In genomic region chr1:59098668-59099067, GRCh38 we compare ENCODE assay signal across 1 cellular context.
TF ChIP-seq lines count a peak whose summit lies in the region.

No MANE protein-coding gene starts in this region.

TF ChIP-seq in H1, 55 proteins besides CTCF, POLR2A, EP300 and RAD21 (continued from another document):
- no peak for TF ChIP-seq KDM4A (IDR thresholded peaks at IDR 0.05; ENCODE audit: low read depth, low read length, severe bottlenecking)
- TF ChIP-seq, protein P1, sequence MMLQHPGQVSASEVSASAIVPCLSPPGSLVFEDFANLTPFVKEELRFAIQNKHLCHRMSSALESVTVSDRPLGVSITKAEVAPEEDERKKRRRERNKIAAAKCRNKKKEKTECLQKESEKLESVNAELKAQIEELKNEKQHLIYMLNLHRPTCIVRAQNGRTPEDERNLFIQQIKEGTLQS (IDR thresholded peaks at IDR 0.05; ENCODE audit: insufficient read depth, low read depth, low read length) = no peak
- no peak for TF ChIP-seq RFX5 (IDR thresholded peaks at IDR 0.05; ENCODE audit: borderline replicate concordance, low read depth, low read length)
- no peak for TF ChIP-seq EGR1 (IDR thresholded peaks at IDR 0.05; ENCODE audit: borderline replicate concordance, low read depth, low read length)
- TF ChIP-seq CHD2 (IDR thresholded peaks at IDR 0.05; ENCODE audit: low read length) = no peak
- no peak for TF ChIP-seq USF2 (IDR thresholded peaks at IDR 0.05; ENCODE audit: low read length)
- TF ChIP-seq RBBP5 (IDR thresholded peaks at IDR 0.05; ENCODE audit: borderline replicate concordance, low read depth, low read length) = no peak
- no peak for TF ChIP-seq SP1 (IDR thresholded peaks at IDR 0.05; ENCODE audit: low read depth, low read length)
- no peak for TF ChIP-seq YY1 (IDR thresholded peaks at IDR 0.05; ENCODE audit: low read depth, low read length)
- TF ChIP-seq PHF8 (conservative IDR thresholded peaks at IDR 0.05; ENCODE audit: low read depth, low read length) = no peak
- no peak for TF ChIP-seq JUND (IDR thresholded peaks at IDR 0.05; ENCODE audit: low read length)
- no peak for TF ChIP-seq HDAC6 (IDR thresholded peaks at IDR 0.05; ENCODE audit: low read depth, low read length)
- no peak for TF ChIP-seq ZNF274 (IDR thresholded peaks at IDR 0.05; ENCODE audit: borderline replicate concordance, extremely low read depth, low read length)
- no peak for TF ChIP-seq SIN3A (conservative IDR thresholded peaks at IDR 0.05 in 1 of 2, IDR thresholded peaks at IDR 0.05 in 1 of 2; ENCODE audit: low read depth in 1 of 2, low read length in 2 of 2)
- TF ChIP-seq SRF (IDR thresholded peaks at IDR 0.05; ENCODE audit: low read depth, low read length) = no peak
